Comparison of ENCODE assay signal across 35 cellular contexts in the genomic region with DNA sequence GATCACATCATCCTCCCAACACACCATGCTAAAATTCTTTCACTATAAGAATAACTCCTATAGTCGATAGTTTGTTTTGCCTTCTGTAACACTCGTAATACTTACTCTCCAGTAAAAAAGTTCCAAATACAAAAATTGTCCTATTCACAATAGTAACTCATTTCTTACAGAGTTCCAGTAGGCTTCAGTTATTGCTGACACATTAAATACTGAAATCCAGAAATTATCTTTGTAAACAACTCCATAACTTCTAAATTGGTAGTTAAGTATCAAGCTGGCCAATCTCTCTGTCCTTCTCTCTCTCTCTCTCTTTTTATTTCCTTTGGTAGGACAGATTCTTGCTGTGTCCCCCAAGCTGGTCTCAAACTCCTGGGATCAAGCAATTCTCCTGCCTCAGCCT. TPM values are rescaled to one million over a fixed set of nuclear protein-coding genes. Genes with fewer than 3 reads are reported as not detected.
"Had no signal": no experiment of that assay in that cellular context is flagged by ENCODE, and none has a peak within 500 bp of the region (broad histone marks: within the 10 kb centered on the region; RNA-seq: fewer than 3 reads in every experiment).

No MANE protein-coding gene starts in this region.

- H3K4me3 ChIP-seq: neural progenitor cell, ovary, psoas muscle, skin epidermis, smooth muscle cell, spleen, suprapubic skin, testis, tibial artery, upper lobe of left lung, vagina had no signal

- H3K79me2 ChIP-seq: parathyroid adenoma had no signal

- ATAC-seq: naive thymus-derived CD8-positive, alpha-beta T cell; natural killer cell treated with Interleukin-12 subunit alpha and Interleukin-12 subunit beta and Interleukin-15 and Interleukin-18, amount 100 ng/mL, for 72 hours; psoas muscle; right cardiac atrium; sciatic nerve; stimulated activated memory B cell treated with anti-CD40 and anti-IgM and Interleukin-4, amounts not matched to agents 10 μg/mL and 1 μg/mL and 100 μg/mL, for 72 hours; stimulated activated naive CD8-positive, alpha-beta T cell treated with anti-CD3 and anti-CD28 coated beads, Interleukin-15, amount 100 ng/mL, for 72 hours; stimulated activated naive CD8-positive, alpha-beta T cell treated with anti-CD3 and anti-CD28 coated beads, Interleukin-15, Interleukin-2, amounts not matched to agents 100 U/mL and 50 U/mL, for 24 hours had no signal

- H2AFZ ChIP-seq: neural progenitor cell, parathyroid adenoma had no signal

- H3K9ac ChIP-seq: neural progenitor cell, parathyroid adenoma had no signal

- FAIRE-seq: urothelium cell line had no signal

- H3K4me1 ChIP-seq: parathyroid adenoma, psoas muscle, spleen, suprapubic skin, testis, tibial artery, upper lobe of left lung, vagina had no signal

- H3K36me3 ChIP-seq: neural progenitor cell, ovary, spleen, suprapubic skin, tibial artery, upper lobe of left lung, vagina had no signal

- H3K27ac ChIP-seq: neural progenitor cell, ovary, parathyroid adenoma, psoas muscle, skin epidermis, spleen, suprapubic skin, testis, tibial artery, upper lobe of left lung, vagina had no signal

- H3K9me3 ChIP-seq: ovary, psoas muscle, spleen, suprapubic skin, testis, tibial artery, upper lobe of left lung, vagina had no signal

- DNase-seq: naive thymus-derived CD8-positive, alpha-beta T cell; nephron progenitor cell; occipital lobe; ovary; posterior cingulate gyrus; psoas muscle; right cardiac atrium; spleen; stimulated activated CD4-positive, alpha-beta T cell treated with anti-CD3 and anti-CD28 coated beads, Interleukin-12 subunit alpha, Interleukin-12 subunit beta, amount 100 ng/mL, for 4 hours; stimulated activated CD4-positive, alpha-beta T cell treated with anti-CD3 and anti-CD28 coated beads, Interleukin-1b, Interleukin-23, amount 100 ng/mL, for 48 hours; stimulated activated CD4-positive, alpha-beta T cell treated with anti-CD3 and anti-CD28 coated beads, Interleukin-4, amount 100 ng/mL, for 1 hour; stimulated activated CD4-positive, alpha-beta T cell treated with anti-CD3 and anti-CD28 coated beads, Interleukin-4, amount 100 ng/mL, for 4 hours; stimulated activated CD8-positive, alpha-beta memory T cell treated with anti-CD3 and anti-CD28 coated beads, Interleukin-4, amount 100 ng/mL, for 48 hours; stimulated activated naive CD4-positive, alpha-beta T cell; stimulated activated naive CD8-positive, alpha-beta T cell treated with anti-CD3 and anti-CD28 coated beads, Interleukin-15, amount 100 ng/mL, for 72 hours; stimulated activated naive CD8-positive, alpha-beta T cell treated with anti-CD3 and anti-CD28 coated beads, Interleukin-15, Interleukin-2, amounts not matched to agents 100 U/mL and 50 U/mL, for 24 hours; substantia nigra; testis; tibial artery; trophoblast cell; upper lobe of left lung had no signal

- H3K27me3 ChIP-seq: ovary, testis, tibial artery, upper lobe of left lung, vagina had no signal

- H3K4me2 ChIP-seq: neural progenitor cell, smooth muscle cell had no signal

RNA-seq across cellular contexts. Expression of a gene that starts 49.6 kb away (rescaled TPM):
- total RNA-seq: naive thymus-derived CD8-positive, alpha-beta T cell; natural killer cell treated with Interleukin-12 subunit alpha and Interleukin-12 subunit beta and Interleukin-15 and Interleukin-18, amount 100 ng/mL, for 72 hours; occipital lobe; osteoblast; progenitor cell of endocrine pancreas; renal cortical epithelial cell; smooth muscle cell; ureter; vagina had no signal
- polyA plus RNA-seq: naive thymus-derived CD8-positive, alpha-beta T cell; smooth muscle cell had no signal
